8 cellular contexts compared by ENCODE assay signal in the genomic region with DNA sequence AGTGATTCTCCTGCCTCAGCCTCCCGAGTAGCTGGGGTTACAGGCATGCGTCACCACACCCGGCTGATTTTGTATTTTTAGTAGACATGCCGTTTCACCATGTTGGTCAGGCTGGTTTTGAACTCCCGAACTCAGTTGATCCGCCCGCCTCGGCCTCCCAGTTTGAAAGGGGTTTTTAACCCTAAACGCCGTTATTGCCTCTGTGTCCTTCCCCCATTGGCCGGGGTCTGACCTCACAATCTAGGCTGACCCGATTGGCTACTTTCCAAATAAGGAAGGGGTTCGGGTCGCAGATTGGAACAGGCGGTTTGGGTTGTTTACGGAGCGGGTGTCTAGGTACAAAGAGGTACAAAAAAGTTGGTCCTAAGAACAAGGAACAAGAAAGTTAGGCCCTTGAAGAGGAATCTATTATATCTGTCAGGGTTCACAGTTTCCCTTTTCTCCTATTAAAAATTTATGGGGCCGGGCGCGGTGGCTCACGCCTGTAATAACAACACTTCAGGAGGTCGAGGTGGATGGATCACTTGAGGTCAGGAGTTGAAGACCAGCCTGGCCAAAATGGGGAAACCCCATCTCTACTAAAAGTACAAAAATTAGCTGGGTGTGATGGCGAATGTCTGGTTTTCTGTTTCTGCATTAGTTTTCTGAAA. TPM values are rescaled to one million over a fixed set of nuclear protein-coding genes. Genes with fewer than 3 reads are reported as not detected.
A peak's percentile ranks its signal among the peaks of the same experiment; 100 is the strongest.
DNase-seq lines count a peak whose midpoint lies in the region; ATAC-seq and TF ChIP-seq lines count a peak whose summit lies in the region.

No MANE protein-coding gene starts in this region.

- peaks cover 18% of the 10 kb centered on the region for H3K4me1 ChIP-seq in CD8-positive, alpha-beta memory T cell (ENCODE audit: insufficient read depth, low read length)
- H3K4me1 ChIP-seq in effector memory CD4-positive, alpha-beta T cell (ENCODE audit: control insufficient read depth, insufficient read depth, low read length, poor library complexity, severe bottlenecking), result peaks cover 6% of the 10 kb centered on the region
- H3K4me1 ChIP-seq in mucosa of descending colon (ENCODE audit: low read depth) (peaks cover 5% of the 10 kb centered on the region), subcutaneous abdominal adipose tissue (ENCODE audit: control insufficient read depth in 5 of 5, insufficient read depth in 5 of 5, low read length in 5 of 5) (peaks cover 5 to 31% (median 19%) of the 10 kb centered on the region in 5 donors)

- H3K9ac ChIP-seq in subcutaneous abdominal adipose tissue (ENCODE audit: low read length in 5 of 5), result peak overlapping the region; percentile 80 to 87 (median 84)

- peaks cover 37 to 38% (median 37%) of the 10 kb centered on the region in 3 donors for H3K4me1 Mint-ChIP-seq in CD8-positive, alpha-beta memory T cell

- intact Hi-C loops in mucosa of descending colon (cut with DNase I, micrococcal nuclease), result loop anchor here in 1 of 2 donors (5.0 kb wide), 1 partner anchor 44 kb away; the partner anchor contains the start of gene ZNF506

- no peaks in the 10 kb centered on the region for H3K9me3 ChIP-seq in CD8-positive, alpha-beta memory T cell (ENCODE audit: low read length)
- H3K9me3 ChIP-seq in effector memory CD4-positive, alpha-beta T cell (ENCODE audit: control insufficient read depth, low read length), result no peaks in the 10 kb centered on the region
- H3K9me3 ChIP-seq in mucosa of descending colon (peaks cover 30% of the 10 kb centered on the region), subcutaneous abdominal adipose tissue (ENCODE audit: control insufficient read depth in 5 of 5, low read length in 5 of 5) (peaks cover 0 to 3% (median 0%) of the 10 kb centered on the region in 5 donors)

- H3K27me3 Mint-ChIP-seq in CD8-positive, alpha-beta memory T cell, result no peaks in the 10 kb centered on the region

- CTCF ChIA-PET in CD8-positive, alpha-beta memory T cell (lab: Charles Lee), result interaction anchor here (1.2 to 2.4 kb wide), 3 partner anchors 34 to 76 kb away, joined by 4 to 7 read pairs (median 7); partner anchors contain the start of genes ZNF506 and ZNF93

- POLR2A ChIA-PET in CD8-positive, alpha-beta memory T cell (lab: Charles Lee), result interaction anchor here (0.6 to 3.2 kb wide), 7 partner anchors 34 to 202 kb away, joined by 3 to 59 read pairs (median 4); partner anchors contain the start of genes ZNF101, ZNF506 and ZNF93

- H3K4me3 ChIP-seq in CD8-positive, alpha-beta memory T cell (ENCODE audit: low read length), result peak overlapping the region; percentile 98
- peak overlapping the region; percentile 98 for H3K4me3 ChIP-seq in effector memory CD4-positive, alpha-beta T cell (ENCODE audit: insufficient read depth, low read depth, low read length, poor library complexity, severe bottlenecking)
- peak overlapping the region; percentile 56 for H3K4me3 ChIP-seq in mucosa of descending colon
- peak overlapping the region; percentile 79 to 98 (median 97) for H3K4me3 ChIP-seq in subcutaneous abdominal adipose tissue (ENCODE audit: low read depth in 1 of 5, low read length in 5 of 5)

- DNase-seq in CD8-positive, alpha-beta memory T cell, result peak; percentile 22 to 63 (median 54)
- peak; percentile 33 for DNase-seq in LHCN-M2 (ENCODE audit: low read depth)
- DNase-seq in activated CD4-positive, alpha-beta T cell treated with anti-CD3 and anti-CD28 coated beads, Interleukin-2, amount 50 U/mL, for 4 hours, result peak; percentile 12 to 16
- DNase-seq in effector memory CD4-positive, alpha-beta T cell, result peak; percentile 29 to 43 (median 35)
- peak in 2 of 3 donors; percentile 34 to 39 for DNase-seq in mucosa of descending colon
- DNase-seq in SHP77 treated with DMSO at 0.1 percent for 48 hours (lab: John Stamatoyannopoulos, UW), result no peak

- H3K4me3 Mint-ChIP-seq in CD8-positive, alpha-beta memory T cell, result peak overlapping the region; percentile 98 to 100 (median 100)

- no peaks in the 10 kb centered on the region for H3K9me3 Mint-ChIP-seq in CD8-positive, alpha-beta memory T cell

- peak overlapping the region; percentile 91 for H3K27ac ChIP-seq in CD8-positive, alpha-beta memory T cell (ENCODE audit: low read depth, low read length)
- peak overlapping the region; percentile 91 for H3K27ac ChIP-seq in effector memory CD4-positive, alpha-beta T cell (ENCODE audit: insufficient read depth, low read length, poor library complexity, severe bottlenecking)
- peak overlapping the region; percentile 89 for H3K27ac ChIP-seq in subcutaneous abdominal adipose tissue (ENCODE audit: low read depth, low read length)

- no peak for ATAC-seq in mucosa of descending colon
- no peak for ATAC-seq in GM18868 (IDR thresholded peaks at IDR 0.05; ENCODE audit: unreplicated experiment)

- peak overlapping the region; percentile 90 to 99 (median 98) for H3K27ac Mint-ChIP-seq in CD8-positive, alpha-beta memory T cell

- H3K36me3 Mint-ChIP-seq in CD8-positive, alpha-beta memory T cell, result peaks cover 0 to 21% (median 0%) of the 10 kb centered on the region in 3 donors

- H3K36me3 ChIP-seq in CD8-positive, alpha-beta memory T cell (ENCODE audit: insufficient read depth, low read length), result no peaks in the 10 kb centered on the region
- no peaks in the 10 kb centered on the region for H3K36me3 ChIP-seq in effector memory CD4-positive, alpha-beta T cell (ENCODE audit: control insufficient read depth, insufficient read depth, low read length)
- H3K36me3 ChIP-seq in mucosa of descending colon (ENCODE audit: low read depth), result no peaks in the 10 kb centered on the region
- H3K36me3 ChIP-seq in subcutaneous abdominal adipose tissue (ENCODE audit: control insufficient read depth in 5 of 5, insufficient read depth in 5 of 5, low read length in 5 of 5), result no peaks in the 10 kb centered on the region

- no peaks in the 10 kb centered on the region for H3K27me3 ChIP-seq in CD8-positive, alpha-beta memory T cell (ENCODE audit: insufficient read depth, low read length, poor library complexity, severe bottlenecking)
- H3K27me3 ChIP-seq in effector memory CD4-positive, alpha-beta T cell (replicated peaks; ENCODE audit: control insufficient read depth, insufficient read depth, low read length, poor library complexity, severe bottlenecking), result no peaks in the 10 kb centered on the region
- H3K27me3 ChIP-seq in subcutaneous abdominal adipose tissue (ENCODE audit: control insufficient read depth in 5 of 5, insufficient read depth in 4 of 5, low read length in 5 of 5), result no peaks in the 10 kb centered on the region

- TF ChIP-seq CTCF in mucosa of descending colon (IDR thresholded peaks at IDR 0.05), result no peak

RNA-seq across cellular contexts. Expression of gene ZNF253, which starts 1.0 kb away (rescaled TPM):
- 10 to 100 TPM; 14.0 to 16.1 TPM for total RNA-seq in CD8-positive, alpha-beta memory T cell
- 6.8 TPM for polyA plus RNA-seq in CD8-positive, alpha-beta memory T cell
- total RNA-seq in LHCN-M2 (2014; rRNA removed) (9.9 and 11.2 TPM in 2 replicates), mucosa of descending colon (10 to 100 TPM in 1 of 3 donors, 1 to 10 TPM in 2; 7.8 to 11.9 (median 9.4) TPM)
- 1.9 TPM for polyA plus RNA-seq in LHCN-M2 (2012)

RNA-seq across cellular contexts. Expression of gene ZNF93, which starts 34.0 kb away (rescaled TPM):
- 1 to 10 TPM; 8.6 to 9.1 TPM for total RNA-seq in CD8-positive, alpha-beta memory T cell
- 7.9 TPM for polyA plus RNA-seq in CD8-positive, alpha-beta memory T cell
- total RNA-seq in LHCN-M2 (2014; rRNA removed), result 23.3 and 30.8 TPM in 2 replicates
- 6.7 TPM for polyA plus RNA-seq in LHCN-M2 (2012)
- total RNA-seq in mucosa of descending colon, result 1 to 10 TPM; 3.2 to 6.1 (median 3.8) TPM

RNA-seq across cellular contexts. Expression of gene ZNF506, which starts 45.2 kb away (rescaled TPM):
- total RNA-seq in CD8-positive, alpha-beta memory T cell, result 10 to 100 TPM; 27.8 to 28.3 TPM
- polyA plus RNA-seq in CD8-positive, alpha-beta memory T cell, result 26.9 TPM
- total RNA-seq in LHCN-M2 (2014; rRNA removed) (9.4 and 15.0 TPM in 2 replicates), mucosa of descending colon (10 to 100 TPM; 18.4 to 31.7 (median 25.7) TPM)
- polyA plus RNA-seq in LHCN-M2 (2012), result 5.2 TPM
